23 cellular contexts compared by ENCODE assay signal in the genomic region with DNA sequence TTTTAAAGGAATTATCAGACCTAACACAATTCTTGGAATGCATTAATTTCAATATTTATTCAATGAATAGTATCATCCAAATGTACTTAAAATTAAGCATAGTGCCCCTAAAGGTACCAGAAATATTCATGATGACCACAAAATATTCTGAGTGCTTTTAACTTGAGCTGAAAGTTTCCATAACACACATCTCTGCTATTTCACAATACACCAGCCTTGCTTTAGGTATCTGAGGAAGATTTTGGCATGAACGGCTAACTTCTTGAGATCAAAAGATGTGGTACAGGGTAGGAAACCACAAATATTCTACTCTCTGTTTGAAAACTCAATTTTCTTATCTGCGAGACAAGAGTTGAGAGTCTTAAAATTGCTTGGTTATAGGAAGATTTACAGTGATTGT.
DNase-seq lines count a peak whose midpoint lies in the region; ATAC-seq, FAIRE-seq and TF ChIP-seq lines count a peak whose summit lies in the region.
"Had no signal": no experiment of that assay in that cellular context is flagged by ENCODE, and none has a peak within 500 bp of the region (broad histone marks: within the 10 kb centered on the region; RNA-seq: fewer than 3 reads in every experiment).

No MANE protein-coding gene starts in this region.

- H3K27me3 Mint-ChIP-seq in activated CD8-positive, alpha-beta memory T cell treated with anti-CD3 and anti-CD28 coated beads, Interleukin-2, amount 10 ng/mL, durations not matched to agents 7 days and 5 days, result no peaks in the 10 kb centered on the region
- H3K27me3 Mint-ChIP-seq: B cell; CD4-positive, alpha-beta T cell had no signal

- no peaks in the 10 kb centered on the region for H3K36me3 ChIP-seq in BLaER1
- H3K36me3 ChIP-seq in KMS-11 (ENCODE audit: insufficient read depth), result no peaks in the 10 kb centered on the region
- H3K36me3 ChIP-seq in kidney (ENCODE audit: control insufficient read depth in 1 of 2, insufficient read depth in 2 of 2, low read length in 2 of 2), result no peaks in the 10 kb centered on the region

- H3K79me2 ChIP-seq in KMS-11 (ENCODE audit: insufficient read depth, low read depth), result no peaks in the 10 kb centered on the region

- H3K9me3 Mint-ChIP-seq in activated CD8-positive, alpha-beta memory T cell treated with anti-CD3 and anti-CD28 coated beads, Interleukin-2, amount 10 ng/mL, durations not matched to agents 7 days and 5 days (ENCODE audit: low read depth), result peaks cover 6% of the 10 kb centered on the region

- H3K36me3 Mint-ChIP-seq in activated CD8-positive, alpha-beta memory T cell treated with anti-CD3 and anti-CD28 coated beads, Interleukin-2, amount 10 ng/mL, durations not matched to agents 7 days and 5 days, result no peaks in the 10 kb centered on the region

- TF ChIP-seq CTCF in KMS-11 (conservative IDR thresholded peaks at IDR 0.05; ENCODE audit: low read depth, low read length) (no peak), kidney (IDR thresholded peaks at IDR 0.05; ENCODE audit: borderline replicate concordance, extremely low read depth, insufficient read depth) (no peak)

- H3K9me3 ChIP-seq in BLaER1, result no peaks in the 10 kb centered on the region
- no peaks in the 10 kb centered on the region for H3K9me3 ChIP-seq in kidney (ENCODE audit: control insufficient read depth in 1 of 2, low read length in 2 of 2)
- H3K9me3 ChIP-seq: Caco-2 had no signal

- H3K27ac Mint-ChIP-seq in activated CD8-positive, alpha-beta memory T cell treated with anti-CD3 and anti-CD28 coated beads, Interleukin-2, amount 10 ng/mL, durations not matched to agents 7 days and 5 days, result no peak overlapping the region
- H3K27ac Mint-ChIP-seq: B cell; CD4-positive, alpha-beta T cell had no signal

- no peaks in the 10 kb centered on the region for H3K4me1 Mint-ChIP-seq in activated CD8-positive, alpha-beta memory T cell treated with anti-CD3 and anti-CD28 coated beads, Interleukin-2, amount 10 ng/mL, durations not matched to agents 7 days and 5 days
- H3K4me1 Mint-ChIP-seq: B cell had no signal

- H3K4me3 ChIP-seq in BLaER1, result no peak overlapping the region
- H3K4me3 ChIP-seq in KMS-11 (IDR thresholded peaks at IDR 0.05; ENCODE audit: insufficient read depth, low read depth, low read length), result no peak overlapping the region
- no peak overlapping the region for H3K4me3 ChIP-seq in kidney (ENCODE audit: low read length in 2 of 2)
- H3K4me3 ChIP-seq: SK-N-MC had no signal

- intact Hi-C loops in kidney (cut with DNase I), result no loop called here

- H3K9ac ChIP-seq in BLaER1 (no peak overlapping the region), KMS-11 (no peak overlapping the region), kidney (ENCODE audit: low read length in 2 of 2) (no peak overlapping the region)

- CTCF ChIA-PET in activated CD8-positive, alpha-beta memory T cell treated with anti-CD3 and anti-CD28 coated beads, Interleukin-2, amount 10 ng/mL, durations not matched to agents 7 days and 5 days (lab: Charles Lee), result no interaction called here

- H2AFZ ChIP-seq in KMS-11 (ENCODE audit: low read depth), result no peak overlapping the region

- peak overlapping the region; percentile 34; the same call in 1 of the 2 replicates for H3K4me2 ChIP-seq in BLaER1
- peak overlapping the region; percentile 39; the same call in 1 of the 2 replicates for H3K4me2 ChIP-seq in KMS-11

- ATAC-seq in HG03469 (IDR thresholded peaks at IDR 0.05; ENCODE audit: unreplicated experiment) (no peak), GM21529 (IDR thresholded peaks at IDR 0.05; ENCODE audit: unreplicated experiment) (no peak)
- ATAC-seq in activated CD8-positive, alpha-beta memory T cell treated with anti-CD3 and anti-CD28 coated beads, Interleukin-2, amount 10 ng/mL, durations not matched to agents 7 days and 5 days, result no peak

- no peak for FAIRE-seq in kidney (lab: Jason Lieb, UNC)
- FAIRE-seq: GM12892, GM18507, H1, HTR-8/SVneo, RCC 7860 had no signal

- DNase-seq in OCI-M1 (lab: John Stamatoyannopoulos, UW), result peak; percentile 20
- peak; percentile 3 for DNase-seq in iris pigment epithelial cell (ENCODE audit: low read depth)
- no peak for DNase-seq in activated CD8-positive, alpha-beta memory T cell treated with anti-CD3 and anti-CD28 coated beads, Interleukin-2, amount 10 ng/mL, durations not matched to agents 7 days and 5 days
- DNase-seq in kidney, result no peak
- DNase-seq: Caco-2; CD4-positive, alpha-beta T cell; NCI-H1417 treated with DMSO at 0.1 percent for 48 hours; NCI-H2029; NCI-H2171 treated with DMSO at 0.1 percent for 48 hours; NK-92 treated with Interleukin-12 subunit alpha and Interleukin-12 subunit beta, amount 100 ng/mL, for 24 hours; Right ventricle myocardium superior had no signal

- H3K4me1 ChIP-seq in BLaER1, result 0 out of 2 replicates have a peak, but pooled peaks cover 8% of the 10 kb centered on the region
- H3K4me1 ChIP-seq in KMS-11 (ENCODE audit: low read depth, poor library complexity, severe bottlenecking), result peaks cover 19% of the 10 kb centered on the region
- H3K4me1 ChIP-seq in kidney (ENCODE audit: control insufficient read depth in 1 of 2, insufficient read depth in 1 of 2, low read depth in 1 of 2, low read length in 2 of 2), result no peaks in the 10 kb centered on the region
- H3K4me1 ChIP-seq: Caco-2 had no signal

- H4K20me1 ChIP-seq in BLaER1, result no peaks in the 10 kb centered on the region
- H4K20me1 ChIP-seq in KMS-11 (ENCODE audit: insufficient read depth), result no peaks in the 10 kb centered on the region

- H3K27ac ChIP-seq in BLaER1 (no peak overlapping the region), KMS-11 (peak overlapping the region; percentile 30; the same call in 1 of the 2 replicates), kidney (ENCODE audit: low read depth in 2 of 2, low read length in 2 of 2) (no peak overlapping the region)
- H3K27ac ChIP-seq: HL-60, SK-N-MC had no signal

- no peak overlapping the region for H3K4me3 Mint-ChIP-seq in activated CD8-positive, alpha-beta memory T cell treated with anti-CD3 and anti-CD28 coated beads, Interleukin-2, amount 10 ng/mL, durations not matched to agents 7 days and 5 days
- H3K4me3 Mint-ChIP-seq: B cell; CD4-positive, alpha-beta T cell had no signal

- H3K27me3 ChIP-seq in BLaER1 (no peaks in the 10 kb centered on the region), KMS-11 (ENCODE audit: insufficient read depth, low read depth) (no peaks in the 10 kb centered on the region)

Comparison
In these comparisons a context has a peak if more than half of its experiments do, and no peak if none do; other contexts are left out.
1. DNase-seq: peak in OCI-M1 (single experiment) and iris pigment epithelial cell (single experiment); none in activated CD8-positive, alpha-beta memory T cell treated with anti-CD3 and anti-CD28 coated beads, Interleukin-2, amount 10 ng/mL, durations not matched to agents 7 days and 5 days (single experiment) and kidney (single experiment).